Comparison of ENCODE assay signal across 2 cellular contexts in the genomic region with DNA sequence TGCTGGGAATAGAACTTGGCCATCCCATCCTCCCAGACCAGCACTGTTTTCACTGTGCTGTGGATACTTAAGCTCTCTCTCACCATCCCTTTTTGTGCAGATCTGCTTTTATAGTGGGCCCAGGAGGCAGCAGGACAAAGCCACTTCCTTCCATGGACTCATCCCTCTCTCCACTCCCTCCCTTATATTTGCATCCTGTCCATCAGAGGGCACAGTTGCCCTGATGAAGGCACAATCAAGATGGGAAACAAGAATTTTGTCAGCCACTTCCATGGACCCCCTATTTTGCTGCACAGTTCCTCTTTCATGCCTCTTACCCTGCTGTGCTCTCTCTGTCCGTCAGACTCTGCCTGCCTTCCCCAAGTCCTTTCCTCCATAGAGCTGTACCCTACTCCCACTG.
TF ChIP-seq lines count a peak whose summit lies in the region.

No MANE protein-coding gene starts in this region.

TF ChIP-seq in GM23338, 12 proteins besides CTCF, POLR2A, EP300 and RAD21 (continues in another document):
- TF ChIP-seq STAT1 (IDR thresholded peaks at IDR 0.05; ENCODE audit: unreplicated experiment) (no peak), NANOG (IDR thresholded peaks at IDR 0.05; ENCODE audit: borderline replicate concordance) (no peak), JUNB (IDR thresholded peaks at IDR 0.05; ENCODE audit: unreplicated experiment) (no peak), POLR2AphosphoS5 (IDR thresholded peaks at IDR 0.05; ENCODE audit: low read depth) (no peak), ZNF462 (CRISPR knock-in tag; IDR thresholded peaks at IDR 0.05) (no peak), REST (IDR thresholded peaks at IDR 0.05; ENCODE audit: unreplicated experiment) (no peak), ETS1 (IDR thresholded peaks at IDR 0.05) (no peak), EZH2 (IDR thresholded peaks at IDR 0.05; ENCODE audit: low read depth, unreplicated experiment) (no peak), CREB1 (CRISPR knock-in tag; IDR thresholded peaks at IDR 0.05; ENCODE audit: low read depth) (no peak), ZNF331 (CRISPR knock-in tag; IDR thresholded peaks at IDR 0.05; ENCODE audit: low read depth) (no peak)

TF ChIP-seq in endothelial cell of umbilical vein, 7 proteins besides CTCF, POLR2A, EP300 and RAD21:
- TF ChIP-seq FOS (IDR thresholded peaks at IDR 0.05; ENCODE audit: borderline replicate concordance, insufficient read depth, low read length): no peak
- TF ChIP-seq JUN (IDR thresholded peaks at IDR 0.05; ENCODE audit: borderline replicate concordance, insufficient read depth, insufficient read length, low read depth): no peak
